ENCODE assay signal across 9 cellular contexts in the genomic region with DNA sequence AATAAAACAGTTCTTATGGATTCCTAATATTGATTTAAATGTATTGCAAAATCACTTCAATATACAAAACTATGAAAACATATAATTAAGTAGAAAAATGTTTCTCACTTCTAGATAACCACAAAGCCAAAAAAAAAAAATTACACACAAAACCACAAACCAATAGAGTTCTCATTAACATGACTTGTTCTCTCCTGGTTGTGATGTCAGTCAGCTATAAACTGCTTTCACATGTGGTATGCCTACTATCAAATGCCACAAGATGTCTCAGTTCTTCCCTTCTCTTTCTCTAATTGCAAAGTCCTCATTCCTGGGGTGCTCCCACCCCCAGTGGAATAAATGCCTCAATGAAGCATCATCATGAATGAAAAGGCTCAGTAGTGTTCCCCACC. TPM values are rescaled to one million over a fixed set of nuclear protein-coding genes. Genes with fewer than 3 reads are reported as not detected.
DNase-seq lines count a peak whose midpoint lies in the region; ATAC-seq, FAIRE-seq and TF ChIP-seq lines count a peak whose summit lies in the region.
"Had no signal": no experiment of that assay in that cellular context is flagged by ENCODE, and none has a peak within 500 bp of the region (broad histone marks: within the 10 kb centered on the region; RNA-seq: fewer than 3 reads in every experiment).

No MANE protein-coding gene starts in this region.

- no peak for ATAC-seq in GM21381 (IDR thresholded peaks at IDR 0.05; ENCODE audit: unreplicated experiment)

- H3K9me3 ChIP-seq in uterus, result no peaks in the 10 kb centered on the region
- H3K9me3 ChIP-seq in thyroid gland, result no peaks in the 10 kb centered on the region

- peak; percentile 46 for DNase-seq in stimulated activated CD4-positive, alpha-beta T cell treated with anti-CD3 and anti-CD28 coated beads, Interleukin-15, amount 100 ng/mL, for 24 hours
- no peak for DNase-seq in stimulated activated CD4-positive, alpha-beta T cell treated with anti-CD3 and anti-CD28 coated beads, Interleukin-2, amount 100 ng/mL, for 48 hours
- DNase-seq in RCC 7860 (ENCODE audit: low spot score) (no peak), fibroblast of gingiva (ENCODE audit: low read depth) (peak; percentile 78), uterus (no peak), DMS53 (lab: John Stamatoyannopoulos, UW) (no peak), thyroid gland (no peak)
- DNase-seq: NCI-H1694 had no signal

- peak; percentile 76 for FAIRE-seq in RCC 7860 (lab: Jason Lieb, UNC)

- TF ChIP-seq POLR2A in uterus (IDR thresholded peaks at IDR 0.05) (no peak), thyroid gland (IDR thresholded peaks at IDR 0.05) (no peak)

- peaks cover 0 to under 1% of the 10 kb centered on the region in 2 donors for H3K4me1 ChIP-seq in uterus
- H3K4me1 ChIP-seq in thyroid gland, result peaks cover 0 to 16% of the 10 kb centered on the region in 2 donors

- H3K36me3 ChIP-seq in uterus (no peaks in the 10 kb centered on the region), thyroid gland (no peaks in the 10 kb centered on the region)

- H3K4me3 ChIP-seq in uterus (no peak overlapping the region), thyroid gland (replicated peaks in 1 of 3) (no peak overlapping the region)

- H3K27me3 ChIP-seq in uterus (no peaks in the 10 kb centered on the region), thyroid gland (no peaks in the 10 kb centered on the region)

- H3K27ac ChIP-seq in uterus (peak overlapping the region; percentile 35 to 47), thyroid gland (no peak overlapping the region)

- TF ChIP-seq CTCF in uterus (IDR thresholded peaks at IDR 0.05) (no peak), thyroid gland (IDR thresholded peaks at IDR 0.05) (no peak)

- intact Hi-C loops in uterus (cut with DNase I; ENCODE audit: low total_unique reads) (no loop called here), thyroid gland (cut with DNase I) (no loop called here)

RNA-seq across cellular contexts. Expression of gene GNAI1, which starts 16.6 kb away (rescaled TPM):
- total RNA-seq in uterus (10 to 100 TPM; 17.2 to 74.0 (median 38.2) TPM), thyroid gland (10 to 100 TPM; 32.1 to 52.7 (median 47.4) TPM)

Comparison
In these comparisons a context has a peak if more than half of its experiments do, and no peak if none do; other contexts are left out.
1. DNase-seq: peak in stimulated activated CD4-positive, alpha-beta T cell treated with anti-CD3 and anti-CD28 coated beads, Interleukin-15, amount 100 ng/mL, for 24 hours (single experiment) and fibroblast of gingiva (single experiment); none in stimulated activated CD4-positive, alpha-beta T cell treated with anti-CD3 and anti-CD28 coated beads, Interleukin-2, amount 100 ng/mL, for 48 hours (0 of 2), RCC 7860 (single experiment), uterus (0 of 2), DMS53 (single experiment) and thyroid gland (0 of 2).
2. H3K27ac ChIP-seq: peak in uterus (2 of 2); none in thyroid gland (0 of 3).